Comparison of ENCODE assay signal across 9 cellular contexts in genomic region chr14:90759370-90760054, GRCh38. TPM values are rescaled to one million over a fixed set of nuclear protein-coding genes. Genes with fewer than 3 reads are reported as not detected.
DNase-seq lines count a peak whose midpoint lies in the region; ATAC-seq and TF ChIP-seq lines count a peak whose summit lies in the region.
"Had no signal": no experiment of that assay in that cellular context is flagged by ENCODE, and none has a peak within 500 bp of the region (broad histone marks: within the 10 kb centered on the region; RNA-seq: fewer than 3 reads in every experiment).

No MANE protein-coding gene starts in this region.

- H3K27me3 Mint-ChIP-seq in activated CD4-positive, alpha-beta memory T cell treated with anti-CD3 and anti-CD28 coated beads, Interleukin-2, amount 10 ng/mL, durations not matched to agents 7 days and 5 days: peaks cover 7% of the 10 kb centered on the region

- H3K9me3 Mint-ChIP-seq in activated CD4-positive, alpha-beta memory T cell treated with anti-CD3 and anti-CD28 coated beads, Interleukin-2, amount 10 ng/mL, durations not matched to agents 7 days and 5 days: peaks cover 9% of the 10 kb centered on the region

- H3K4me3 Mint-ChIP-seq in activated CD4-positive, alpha-beta memory T cell treated with anti-CD3 and anti-CD28 coated beads, Interleukin-2, amount 10 ng/mL, durations not matched to agents 7 days and 5 days: peak overlapping the region; percentile 37

- ATAC-seq in GM21825 (IDR thresholded peaks at IDR 0.05; ENCODE audit: unreplicated experiment): peak; percentile 32
- ATAC-seq in lung (ENCODE audit: insufficient read depth, low FRiP score): no peak

- CTCF ChIA-PET in activated CD4-positive, alpha-beta memory T cell treated with anti-CD3 and anti-CD28 coated beads, Interleukin-2, amount 10 ng/mL, durations not matched to agents 7 days and 5 days (lab: Charles Lee): interaction anchor here (0.6 to 3.8 kb wide), 20 partner anchors 11 to 484 kb away, joined by 3 to 51 read pairs (median 4); no protein-coding TSS in a partner anchor

- H3K27ac Mint-ChIP-seq in activated CD4-positive, alpha-beta memory T cell treated with anti-CD3 and anti-CD28 coated beads, Interleukin-2, amount 10 ng/mL, durations not matched to agents 7 days and 5 days: no peak overlapping the region

- no peaks in the 10 kb centered on the region for H3K9me3 ChIP-seq in lung (ENCODE audit: control insufficient read depth in 2 of 2, insufficient read depth in 1 of 2, low read length in 1 of 2)

- TF ChIP-seq CTCF in lung (IDR thresholded peaks at IDR 0.05; ENCODE audit: control extremely low read depth, extremely low read depth): no peak

- H3K4me3 ChIP-seq in ACC112 (ENCODE audit: low read depth, low read length) (peak overlapping the region; percentile 82), lung (no peak overlapping the region)

- H3K27me3 ChIP-seq in ACC112 (ENCODE audit: insufficient read depth, low read length) (no peaks in the 10 kb centered on the region), lung (ENCODE audit: control insufficient read depth, insufficient read depth) (no peaks in the 10 kb centered on the region)

- no peak overlapping the region for H3K27ac ChIP-seq in ACC112 (ENCODE audit: low read depth, low read length)
- peak overlapping the region; percentile 73 to 95 for H3K27ac ChIP-seq in lung (ENCODE audit: low read depth in 1 of 2, low read length in 1 of 2)

- POLR2A ChIA-PET in activated CD4-positive, alpha-beta memory T cell treated with anti-CD3 and anti-CD28 coated beads, Interleukin-2, amount 10 ng/mL, durations not matched to agents 7 days and 5 days (lab: Charles Lee): interaction anchor here (1.1 to 2.5 kb wide), 11 partner anchors 15 to 658 kb away, joined by 3 to 10 read pairs (median 5); partner anchors contain the start of genes CCDC88C and TTC7B

- H3K36me3 ChIP-seq in ACC112 (ENCODE audit: insufficient read depth, low read length) (peaks cover 4% of the 10 kb centered on the region; the same call in 1 of the 2 replicates), lung (ENCODE audit: control insufficient read depth in 2 of 2, insufficient read depth in 2 of 2, low read length in 2 of 2) (no peaks in the 10 kb centered on the region)

- H2AFZ ChIP-seq in ACC112 (ENCODE audit: low read length, unreplicated experiment): peak overlapping the region; percentile 86

- WGBS in lung, 2 donors: 73 to 82% methylated on average over 7 of the region's 7 CpGs

- H3K4me1 Mint-ChIP-seq in activated CD4-positive, alpha-beta memory T cell treated with anti-CD3 and anti-CD28 coated beads, Interleukin-2, amount 10 ng/mL, durations not matched to agents 7 days and 5 days: peaks cover 20% of the 10 kb centered on the region

- H3K36me3 Mint-ChIP-seq in activated CD4-positive, alpha-beta memory T cell treated with anti-CD3 and anti-CD28 coated beads, Interleukin-2, amount 10 ng/mL, durations not matched to agents 7 days and 5 days (ENCODE audit: low read depth): peaks cover 7% of the 10 kb centered on the region

- H3K79me2 ChIP-seq in ACC112 (ENCODE audit: control insufficient read depth, insufficient read depth, low read length, unreplicated experiment): no peaks in the 10 kb centered on the region

- DNase-seq in activated CD4-positive, alpha-beta memory T cell treated with anti-CD3 and anti-CD28 coated beads, Interleukin-2, amount 10 ng/mL, durations not matched to agents 7 days and 5 days: no peak
- no peak for DNase-seq in lung (ENCODE audit: low spot score)
- DNase-seq in HuH-7 (ENCODE audit: low spot score): no peak
- no peak for DNase-seq in retina
- DNase-seq in AML-193 (lab: John Stamatoyannopoulos, UW): no peak
- no peak for DNase-seq in AG08396 (ENCODE audit: low spot score)
- DNase-seq: NCI-H1436 had no signal

- peaks cover 11% of the 10 kb centered on the region for H3K4me1 ChIP-seq in ACC112 (ENCODE audit: control insufficient read depth, insufficient read depth, low read length, unreplicated experiment)
- peaks cover 2 to 7% of the 10 kb centered on the region in 2 donors for H3K4me1 ChIP-seq in lung (ENCODE audit: control insufficient read depth in 2 of 2, insufficient read depth in 2 of 2, low read length in 2 of 2)

RNA-seq across cellular contexts. Expression of gene TTC7B, which starts 56.7 kb away (rescaled TPM):
- total RNA-seq in activated CD4-positive, alpha-beta memory T cell treated with anti-CD3 and anti-CD28 coated beads, Interleukin-2, amount 10 ng/mL, durations not matched to agents 7 days and 5 days: 1 to 10 TPM; 8.8 to 9.5 TPM
- 10 to 100 TPM; 30.3 to 39.6 TPM for total RNA-seq in lung
- polyA plus RNA-seq in lung: 10 to 100 TPM; 11.0 to 15.8 TPM
